Comparison of ENCODE assay signal across 38 cellular contexts in genomic region chr3:15750879-15751278, GRCh38.
"Had no signal": no experiment of that assay in that cellular context is flagged by ENCODE, and none has a peak within 500 bp of the region (broad histone marks: within the 10 kb centered on the region; RNA-seq: fewer than 3 reads in every experiment).

No MANE protein-coding gene starts in this region.

- H3K4me1 ChIP-seq: Peyer's patch had no signal

- H3K27me3 ChIP-seq: brain microvascular endothelial cell, MG63, Peyer's patch had no signal

- ATAC-seq: activated CD8-positive, alpha-beta T cell treated with anti-CD3 and anti-CD28 coated beads for 36 hours; activated T-cell treated with anti-CD3 and anti-CD28 coated beads, Interleukin-2, amount 50 U/mL, for 72 hours; activated T-helper 17 cell treated with anti-CD3 and anti-CD28 coated beads, Interleukin-2, amount 50 U/mL, for 72 hours; Right ventricle myocardium inferior had no signal

- DNase-seq: activated CD4-positive, alpha-beta T cell treated with anti-CD3 and anti-CD28 coated beads for 1 hour; activated CD4-positive, alpha-beta T cell treated with anti-CD3 and anti-CD28 coated beads, Interleukin-2, amount 10 ng/mL, durations not matched to agents 24 days and 14 days; activated CD4-positive, alpha-beta T cell treated with anti-CD3 and anti-CD28 coated beads, Interleukin-2, amount 50 U/mL, for 4 hours; activated CD4-positive, CD25-positive, alpha-beta regulatory T cell; activated CD8-positive, alpha-beta T cell treated with anti-CD3 and anti-CD28 coated beads for 36 hours; activated effector memory CD4-positive, alpha-beta T cell treated with anti-CD3 and anti-CD28 coated beads, Interleukin-2, amount 50 U/mL, for 16 hours; activated naive CD4-positive, alpha-beta T cell; activated naive CD4-positive, alpha-beta T cell treated with anti-CD3 and anti-CD28 coated beads, Interleukin-2, amount 50 U/mL, for 16 hours; activated naive CD8-positive, alpha-beta T cell treated with anti-CD3 and anti-CD28 coated beads for 36 hours; activated T-cell treated with anti-CD3 and anti-CD28 coated beads, Interleukin-2, amount 50 U/mL, for 1 hour; activated T-cell treated with anti-CD3 and anti-CD28 coated beads, Interleukin-2, amount 50 U/mL, for 72 hours; amniotic stem cell; aorta; brain microvascular endothelial cell; central memory CD4-positive, alpha-beta T cell; Kasumi-1; KG1; MG63; NCI-H1048; NCI-H1105 treated with DMSO at 0.1 percent for 48 hours; NCI-H1436; NCI-H1694; NCI-H1930; NCI-H2081 treated with DMSO at 0.1 percent for 48 hours; NCI-H226; NCI-H446 treated with DMSO at 0.1 percent for 48 hours; NCI-H524; NCI-H69; NCI-H82; Peyer's patch; SW 1271; T-helper 1 cell; T-helper 2 cell; T-helper 9 cell; WERI-Rb-1 had no signal

- H3K9me3 ChIP-seq: MG63, Peyer's patch had no signal

- H3K4me3 ChIP-seq: MG63, Peyer's patch had no signal

- H3K27ac ChIP-seq: brain microvascular endothelial cell, Peyer's patch, RWPE1, WERI-Rb-1 had no signal
